In the genomic region with DNA sequence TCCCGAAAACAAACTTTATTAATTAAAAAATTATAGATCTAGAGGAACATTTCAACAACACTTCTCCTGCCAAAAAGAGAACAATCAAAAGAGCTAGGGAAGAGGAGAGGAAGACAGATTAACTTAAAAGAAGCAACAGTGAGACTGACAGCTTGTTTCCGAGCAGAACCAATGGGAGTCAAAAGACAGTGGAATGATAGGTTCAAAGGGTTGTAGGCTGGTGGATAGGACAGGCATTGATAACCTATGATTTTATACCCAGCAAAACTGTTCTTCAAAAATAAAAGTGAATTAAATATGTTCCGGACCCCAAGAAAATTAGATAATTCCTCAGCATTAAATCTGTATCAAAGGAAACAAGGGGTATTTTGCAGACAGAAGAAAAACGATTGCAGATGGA, we compare ENCODE assay signal across 1 cellular context.
TF ChIP-seq lines count a peak whose summit lies in the region.

No MANE protein-coding gene starts in this region.

TF ChIP-seq in K562, 482 proteins besides CTCF, POLR2A, EP300 and RAD21 (continued from another document):
- TF ChIP-seq, protein P1, sequence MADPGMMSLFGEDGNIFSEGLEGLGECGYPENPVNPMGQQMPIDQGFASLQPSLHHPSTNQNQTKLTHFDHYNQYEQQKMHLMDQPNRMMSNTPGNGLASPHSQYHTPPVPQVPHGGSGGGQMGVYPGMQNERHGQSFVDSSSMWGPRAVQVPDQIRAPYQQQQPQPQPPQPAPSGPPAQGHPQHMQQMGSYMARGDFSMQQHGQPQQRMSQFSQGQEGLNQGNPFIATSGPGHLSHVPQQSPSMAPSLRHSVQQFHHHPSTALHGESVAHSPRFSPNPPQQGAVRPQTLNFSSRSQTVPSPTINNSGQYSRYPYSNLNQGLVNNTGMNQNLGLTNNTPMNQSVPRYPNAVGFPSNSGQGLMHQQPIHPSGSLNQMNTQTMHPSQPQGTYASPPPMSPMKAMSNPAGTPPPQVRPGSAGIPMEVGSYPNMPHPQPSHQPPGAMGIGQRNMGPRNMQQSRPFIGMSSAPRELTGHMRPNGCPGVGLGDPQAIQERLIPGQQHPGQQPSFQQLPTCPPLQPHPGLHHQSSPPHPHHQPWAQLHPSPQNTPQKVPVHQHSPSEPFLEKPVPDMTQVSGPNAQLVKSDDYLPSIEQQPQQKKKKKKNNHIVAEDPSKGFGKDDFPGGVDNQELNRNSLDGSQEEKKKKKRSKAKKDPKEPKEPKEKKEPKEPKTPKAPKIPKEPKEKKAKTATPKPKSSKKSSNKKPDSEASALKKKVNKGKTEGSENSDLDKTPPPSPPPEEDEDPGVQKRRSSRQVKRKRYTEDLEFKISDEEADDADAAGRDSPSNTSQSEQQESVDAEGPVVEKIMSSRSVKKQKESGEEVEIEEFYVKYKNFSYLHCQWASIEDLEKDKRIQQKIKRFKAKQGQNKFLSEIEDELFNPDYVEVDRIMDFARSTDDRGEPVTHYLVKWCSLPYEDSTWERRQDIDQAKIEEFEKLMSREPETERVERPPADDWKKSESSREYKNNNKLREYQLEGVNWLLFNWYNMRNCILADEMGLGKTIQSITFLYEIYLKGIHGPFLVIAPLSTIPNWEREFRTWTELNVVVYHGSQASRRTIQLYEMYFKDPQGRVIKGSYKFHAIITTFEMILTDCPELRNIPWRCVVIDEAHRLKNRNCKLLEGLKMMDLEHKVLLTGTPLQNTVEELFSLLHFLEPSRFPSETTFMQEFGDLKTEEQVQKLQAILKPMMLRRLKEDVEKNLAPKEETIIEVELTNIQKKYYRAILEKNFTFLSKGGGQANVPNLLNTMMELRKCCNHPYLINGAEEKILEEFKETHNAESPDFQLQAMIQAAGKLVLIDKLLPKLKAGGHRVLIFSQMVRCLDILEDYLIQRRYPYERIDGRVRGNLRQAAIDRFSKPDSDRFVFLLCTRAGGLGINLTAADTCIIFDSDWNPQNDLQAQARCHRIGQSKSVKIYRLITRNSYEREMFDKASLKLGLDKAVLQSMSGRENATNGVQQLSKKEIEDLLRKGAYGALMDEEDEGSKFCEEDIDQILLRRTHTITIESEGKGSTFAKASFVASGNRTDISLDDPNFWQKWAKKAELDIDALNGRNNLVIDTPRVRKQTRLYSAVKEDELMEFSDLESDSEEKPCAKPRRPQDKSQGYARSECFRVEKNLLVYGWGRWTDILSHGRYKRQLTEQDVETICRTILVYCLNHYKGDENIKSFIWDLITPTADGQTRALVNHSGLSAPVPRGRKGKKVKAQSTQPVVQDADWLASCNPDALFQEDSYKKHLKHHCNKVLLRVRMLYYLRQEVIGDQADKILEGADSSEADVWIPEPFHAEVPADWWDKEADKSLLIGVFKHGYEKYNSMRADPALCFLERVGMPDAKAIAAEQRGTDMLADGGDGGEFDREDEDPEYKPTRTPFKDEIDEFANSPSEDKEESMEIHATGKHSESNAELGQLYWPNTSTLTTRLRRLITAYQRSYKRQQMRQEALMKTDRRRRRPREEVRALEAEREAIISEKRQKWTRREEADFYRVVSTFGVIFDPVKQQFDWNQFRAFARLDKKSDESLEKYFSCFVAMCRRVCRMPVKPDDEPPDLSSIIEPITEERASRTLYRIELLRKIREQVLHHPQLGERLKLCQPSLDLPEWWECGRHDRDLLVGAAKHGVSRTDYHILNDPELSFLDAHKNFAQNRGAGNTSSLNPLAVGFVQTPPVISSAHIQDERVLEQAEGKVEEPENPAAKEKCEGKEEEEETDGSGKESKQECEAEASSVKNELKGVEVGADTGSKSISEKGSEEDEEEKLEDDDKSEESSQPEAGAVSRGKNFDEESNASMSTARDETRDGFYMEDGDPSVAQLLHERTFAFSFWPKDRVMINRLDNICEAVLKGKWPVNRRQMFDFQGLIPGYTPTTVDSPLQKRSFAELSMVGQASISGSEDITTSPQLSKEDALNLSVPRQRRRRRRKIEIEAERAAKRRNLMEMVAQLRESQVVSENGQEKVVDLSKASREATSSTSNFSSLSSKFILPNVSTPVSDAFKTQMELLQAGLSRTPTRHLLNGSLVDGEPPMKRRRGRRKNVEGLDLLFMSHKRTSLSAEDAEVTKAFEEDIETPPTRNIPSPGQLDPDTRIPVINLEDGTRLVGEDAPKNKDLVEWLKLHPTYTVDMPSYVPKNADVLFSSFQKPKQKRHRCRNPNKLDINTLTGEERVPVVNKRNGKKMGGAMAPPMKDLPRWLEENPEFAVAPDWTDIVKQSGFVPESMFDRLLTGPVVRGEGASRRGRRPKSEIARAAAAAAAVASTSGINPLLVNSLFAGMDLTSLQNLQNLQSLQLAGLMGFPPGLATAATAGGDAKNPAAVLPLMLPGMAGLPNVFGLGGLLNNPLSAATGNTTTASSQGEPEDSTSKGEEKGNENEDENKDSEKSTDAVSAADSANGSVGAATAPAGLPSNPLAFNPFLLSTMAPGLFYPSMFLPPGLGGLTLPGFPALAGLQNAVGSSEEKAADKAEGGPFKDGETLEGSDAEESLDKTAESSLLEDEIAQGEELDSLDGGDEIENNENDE (IDR thresholded peaks at IDR 0.05; ENCODE audit: low read depth, low read length) = no peak
- TF ChIP-seq NFE2L1 (tag; IDR thresholded peaks at IDR 0.05; ENCODE audit: borderline replicate concordance, low read depth) (no peak), RBM25 (IDR thresholded peaks at IDR 0.05; ENCODE audit: low read depth, low read length, severe bottlenecking) (peak; percentile 22), EP400 (IDR thresholded peaks at IDR 0.05) (no peak), SIN3A (IDR thresholded peaks at IDR 0.05; ENCODE audit: borderline replicate concordance in 2 of 2, control insufficient read depth in 1 of 2, low read depth in 2 of 2, low read length in 2 of 2) (no peak), HNRNPK (IDR thresholded peaks at IDR 0.05; ENCODE audit: low read depth, low read length, poor library complexity, severe bottlenecking) (no peak), ARNT (IDR thresholded peaks at IDR 0.05) (peak; percentile 53 to 86; a peak in 2 of 4 replicates), CBX5 (IDR thresholded peaks at IDR 0.05; ENCODE audit: borderline replicate concordance, low read depth) (peak; percentile 100), ZSCAN32 (CRISPR knock-in tag; IDR thresholded peaks at IDR 0.05) (no peak), HNRNPUL1 (IDR thresholded peaks at IDR 0.05; ENCODE audit: low read length) (no peak), HIVEP1 (CRISPR knock-in tag; IDR thresholded peaks at IDR 0.05) (no peak), XRCC4 (IDR thresholded peaks at IDR 0.05; ENCODE audit: extremely low read depth, insufficient read depth, insufficient read length) (no peak), ZNF316 (IDR thresholded peaks at IDR 0.05) (no peak), ZEB2 (IDR thresholded peaks at IDR 0.05) (peak; percentile 78; the same call in 1 of the 2 replicates), CHD4 (IDR thresholded peaks at IDR 0.05; ENCODE audit: insufficient read depth, insufficient replicate concordance, low read depth, low read length, poor library complexity, severe bottlenecking) (no peak), PHF21A (IDR thresholded peaks at IDR 0.05; ENCODE audit: borderline replicate concordance, low read depth) (no peak), JUN (IDR thresholded peaks at IDR 0.05; ENCODE audit: borderline replicate concordance, low read depth, low read length) (peak; percentile 43; the same call in 1 of the 2 replicates), JUN (CRISPR knock-in tag; IDR thresholded peaks at IDR 0.05; ENCODE audit: borderline replicate concordance) (no peak), ZFPM2 (CRISPR knock-in tag; IDR thresholded peaks at IDR 0.05) (no peak), ZNF644 (tag; IDR thresholded peaks at IDR 0.05; ENCODE audit: low read depth) (no peak), PTBP1 (IDR thresholded peaks at IDR 0.05; ENCODE audit: low read depth, low read length) (no peak), KLF13 (tag; IDR thresholded peaks at IDR 0.05; ENCODE audit: borderline replicate concordance, low read depth) (no peak), ZNF12 (CRISPR knock-in tag; IDR thresholded peaks at IDR 0.05) (no peak), PHB (CRISPR knock-in tag; IDR thresholded peaks at IDR 0.05) (no peak), TCF7 (IDR thresholded peaks at IDR 0.05; ENCODE audit: borderline replicate concordance) (0 out of 2 replicates have a peak, but pooled peaks have one; percentile 48), NFIC (IDR thresholded peaks at IDR 0.05) (peak; percentile 55)
- TF ChIP-seq, protein P2, sequence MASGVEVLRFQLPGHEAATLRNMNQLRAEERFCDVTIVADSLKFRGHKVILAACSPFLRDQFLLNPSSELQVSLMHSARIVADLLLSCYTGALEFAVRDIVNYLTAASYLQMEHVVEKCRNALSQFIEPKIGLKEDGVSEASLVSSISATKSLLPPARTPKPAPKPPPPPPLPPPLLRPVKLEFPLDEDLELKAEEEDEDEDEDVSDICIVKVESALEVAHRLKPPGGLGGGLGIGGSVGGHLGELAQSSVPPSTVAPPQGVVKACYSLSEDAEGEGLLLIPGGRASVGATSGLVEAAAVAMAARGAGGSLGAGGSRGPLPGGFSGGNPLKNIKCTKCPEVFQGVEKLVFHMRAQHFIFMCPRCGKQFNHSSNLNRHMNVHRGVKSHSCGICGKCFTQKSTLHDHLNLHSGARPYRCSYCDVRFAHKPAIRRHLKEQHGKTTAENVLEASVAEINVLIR (CRISPR knock-in tag; IDR thresholded peaks at IDR 0.05) = no peak
- TF ChIP-seq, protein P3, sequence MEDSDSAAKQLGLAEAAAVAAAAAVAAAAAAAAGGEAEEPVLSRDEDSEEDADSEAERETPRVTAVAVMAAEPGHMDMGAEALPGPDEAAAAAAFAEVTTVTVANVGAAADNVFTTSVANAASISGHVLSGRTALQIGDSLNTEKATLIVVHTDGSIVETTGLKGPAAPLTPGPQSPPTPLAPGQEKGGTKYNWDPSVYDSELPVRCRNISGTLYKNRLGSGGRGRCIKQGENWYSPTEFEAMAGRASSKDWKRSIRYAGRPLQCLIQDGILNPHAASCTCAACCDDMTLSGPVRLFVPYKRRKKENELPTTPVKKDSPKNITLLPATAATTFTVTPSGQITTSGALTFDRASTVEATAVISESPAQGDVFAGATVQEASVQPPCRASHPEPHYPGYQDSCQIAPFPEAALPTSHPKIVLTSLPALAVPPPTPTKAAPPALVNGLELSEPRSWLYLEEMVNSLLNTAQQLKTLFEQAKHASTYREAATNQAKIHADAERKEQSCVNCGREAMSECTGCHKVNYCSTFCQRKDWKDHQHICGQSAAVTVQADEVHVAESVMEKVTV (CRISPR knock-in tag; IDR thresholded peaks at IDR 0.05) = no peak
- TF ChIP-seq, protein P4, sequence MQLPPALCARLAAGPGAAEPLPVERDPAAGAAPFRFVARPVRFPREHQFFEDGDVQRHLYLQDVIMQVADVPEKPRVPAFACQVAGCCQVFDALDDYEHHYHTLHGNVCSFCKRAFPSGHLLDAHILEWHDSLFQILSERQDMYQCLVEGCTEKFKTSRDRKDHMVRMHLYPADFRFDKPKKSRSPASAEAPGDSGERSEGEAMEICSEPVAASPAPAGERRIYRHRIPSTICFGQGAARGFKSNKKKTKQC (CRISPR knock-in tag; IDR thresholded peaks at IDR 0.05) = no peak
- TF ChIP-seq, protein P5, sequence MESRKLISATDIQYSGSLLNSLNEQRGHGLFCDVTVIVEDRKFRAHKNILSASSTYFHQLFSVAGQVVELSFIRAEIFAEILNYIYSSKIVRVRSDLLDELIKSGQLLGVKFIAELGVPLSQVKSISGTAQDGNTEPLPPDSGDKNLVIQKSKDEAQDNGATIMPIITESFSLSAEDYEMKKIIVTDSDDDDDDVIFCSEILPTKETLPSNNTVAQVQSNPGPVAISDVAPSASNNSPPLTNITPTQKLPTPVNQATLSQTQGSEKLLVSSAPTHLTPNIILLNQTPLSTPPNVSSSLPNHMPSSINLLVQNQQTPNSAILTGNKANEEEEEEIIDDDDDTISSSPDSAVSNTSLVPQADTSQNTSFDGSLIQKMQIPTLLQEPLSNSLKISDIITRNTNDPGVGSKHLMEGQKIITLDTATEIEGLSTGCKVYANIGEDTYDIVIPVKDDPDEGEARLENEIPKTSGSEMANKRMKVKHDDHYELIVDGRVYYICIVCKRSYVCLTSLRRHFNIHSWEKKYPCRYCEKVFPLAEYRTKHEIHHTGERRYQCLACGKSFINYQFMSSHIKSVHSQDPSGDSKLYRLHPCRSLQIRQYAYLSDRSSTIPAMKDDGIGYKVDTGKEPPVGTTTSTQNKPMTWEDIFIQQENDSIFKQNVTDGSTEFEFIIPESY (CRISPR knock-in tag; IDR thresholded peaks at IDR 0.05) = no peak
- TF ChIP-seq, protein P6, sequence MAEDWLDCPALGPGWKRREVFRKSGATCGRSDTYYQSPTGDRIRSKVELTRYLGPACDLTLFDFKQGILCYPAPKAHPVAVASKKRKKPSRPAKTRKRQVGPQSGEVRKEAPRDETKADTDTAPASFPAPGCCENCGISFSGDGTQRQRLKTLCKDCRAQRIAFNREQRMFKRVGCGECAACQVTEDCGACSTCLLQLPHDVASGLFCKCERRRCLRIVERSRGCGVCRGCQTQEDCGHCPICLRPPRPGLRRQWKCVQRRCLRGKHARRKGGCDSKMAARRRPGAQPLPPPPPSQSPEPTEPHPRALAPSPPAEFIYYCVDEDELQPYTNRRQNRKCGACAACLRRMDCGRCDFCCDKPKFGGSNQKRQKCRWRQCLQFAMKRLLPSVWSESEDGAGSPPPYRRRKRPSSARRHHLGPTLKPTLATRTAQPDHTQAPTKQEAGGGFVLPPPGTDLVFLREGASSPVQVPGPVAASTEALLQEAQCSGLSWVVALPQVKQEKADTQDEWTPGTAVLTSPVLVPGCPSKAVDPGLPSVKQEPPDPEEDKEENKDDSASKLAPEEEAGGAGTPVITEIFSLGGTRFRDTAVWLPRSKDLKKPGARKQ (CRISPR knock-in tag; IDR thresholded peaks at IDR 0.05) = no peak
- TF ChIP-seq, protein P7, sequence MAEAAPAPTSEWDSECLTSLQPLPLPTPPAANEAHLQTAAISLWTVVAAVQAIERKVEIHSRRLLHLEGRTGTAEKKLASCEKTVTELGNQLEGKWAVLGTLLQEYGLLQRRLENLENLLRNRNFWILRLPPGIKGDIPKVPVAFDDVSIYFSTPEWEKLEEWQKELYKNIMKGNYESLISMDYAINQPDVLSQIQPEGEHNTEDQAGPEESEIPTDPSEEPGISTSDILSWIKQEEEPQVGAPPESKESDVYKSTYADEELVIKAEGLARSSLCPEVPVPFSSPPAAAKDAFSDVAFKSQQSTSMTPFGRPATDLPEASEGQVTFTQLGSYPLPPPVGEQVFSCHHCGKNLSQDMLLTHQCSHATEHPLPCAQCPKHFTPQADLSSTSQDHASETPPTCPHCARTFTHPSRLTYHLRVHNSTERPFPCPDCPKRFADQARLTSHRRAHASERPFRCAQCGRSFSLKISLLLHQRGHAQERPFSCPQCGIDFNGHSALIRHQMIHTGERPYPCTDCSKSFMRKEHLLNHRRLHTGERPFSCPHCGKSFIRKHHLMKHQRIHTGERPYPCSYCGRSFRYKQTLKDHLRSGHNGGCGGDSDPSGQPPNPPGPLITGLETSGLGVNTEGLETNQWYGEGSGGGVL (CRISPR knock-in tag; IDR thresholded peaks at IDR 0.05) = no peak
